Comparison of ENCODE assay signal across 1 cellular context in the genomic region with DNA sequence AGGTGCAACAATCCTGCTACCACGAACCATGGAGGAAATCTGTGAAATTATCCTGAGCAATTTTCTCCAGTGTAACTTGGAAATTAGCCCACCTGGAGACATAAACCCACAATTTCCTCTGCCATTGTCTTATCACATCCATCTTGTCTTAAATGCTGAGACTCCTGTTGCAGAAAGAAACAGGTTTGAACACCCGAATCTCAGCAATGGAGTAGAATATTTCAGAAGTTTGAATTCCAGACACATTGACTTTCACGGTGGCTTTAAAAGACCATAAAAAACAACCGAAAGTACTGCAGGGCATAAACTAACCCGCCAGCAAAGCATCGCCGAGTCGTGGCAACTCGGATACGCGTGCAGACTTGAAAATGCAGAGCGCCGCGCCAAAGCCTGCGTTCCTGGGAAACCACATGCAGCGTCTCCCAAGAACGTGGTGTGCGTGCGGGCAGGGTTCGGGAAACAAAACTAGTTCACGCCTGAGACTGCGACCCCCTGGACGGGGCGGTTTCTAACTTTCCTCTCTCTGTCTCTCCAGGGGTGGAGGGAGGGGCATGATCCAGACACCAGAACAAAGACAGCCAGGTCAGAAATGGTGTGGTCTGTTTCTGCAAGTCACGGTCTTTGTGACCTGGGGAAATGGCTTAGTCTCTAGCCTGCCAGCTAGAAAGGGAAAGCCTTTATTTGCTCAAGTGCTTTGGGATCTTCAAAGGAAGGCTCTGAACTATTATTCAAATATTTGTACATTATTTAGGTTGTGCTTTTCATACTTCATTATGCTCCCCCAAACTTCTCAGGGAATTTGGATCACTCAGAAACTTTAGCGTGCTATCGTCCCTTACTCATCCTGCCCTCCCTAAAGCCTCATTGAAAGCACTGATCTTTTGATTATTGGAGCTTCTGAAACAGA.
TF ChIP-seq lines count a peak whose summit lies in the region.

No MANE protein-coding gene starts in this region.

TF ChIP-seq in HEK293, 187 proteins besides CTCF, POLR2A, EP300 and RAD21 (continued from another document):
- TF ChIP-seq, protein P1, sequence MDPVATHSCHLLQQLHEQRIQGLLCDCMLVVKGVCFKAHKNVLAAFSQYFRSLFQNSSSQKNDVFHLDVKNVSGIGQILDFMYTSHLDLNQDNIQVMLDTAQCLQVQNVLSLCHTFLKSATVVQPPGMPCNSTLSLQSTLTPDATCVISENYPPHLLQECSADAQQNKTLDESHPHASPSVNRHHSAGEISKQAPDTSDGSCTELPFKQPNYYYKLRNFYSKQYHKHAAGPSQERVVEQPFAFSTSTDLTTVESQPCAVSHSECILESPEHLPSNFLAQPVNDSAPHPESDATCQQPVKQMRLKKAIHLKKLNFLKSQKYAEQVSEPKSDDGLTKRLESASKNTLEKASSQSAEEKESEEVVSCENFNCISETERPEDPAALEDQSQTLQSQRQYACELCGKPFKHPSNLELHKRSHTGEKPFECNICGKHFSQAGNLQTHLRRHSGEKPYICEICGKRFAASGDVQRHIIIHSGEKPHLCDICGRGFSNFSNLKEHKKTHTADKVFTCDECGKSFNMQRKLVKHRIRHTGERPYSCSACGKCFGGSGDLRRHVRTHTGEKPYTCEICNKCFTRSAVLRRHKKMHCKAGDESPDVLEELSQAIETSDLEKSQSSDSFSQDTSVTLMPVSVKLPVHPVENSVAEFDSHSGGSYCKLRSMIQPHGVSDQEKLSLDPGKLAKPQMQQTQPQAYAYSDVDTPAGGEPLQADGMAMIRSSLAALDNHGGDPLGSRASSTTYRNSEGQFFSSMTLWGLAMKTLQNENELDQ (tag by site-specific recombination; IDR thresholded peaks at IDR 0.05; ENCODE audit: low read depth): no peak
- TF ChIP-seq WT1 (tag by site-specific recombination; IDR thresholded peaks at IDR 0.05) (0 out of 2 replicates have a peak, but pooled peaks have one; percentile 12), SCRT2 (tag by site-specific recombination; IDR thresholded peaks at IDR 0.05) (peak; percentile 56; the same call in 1 of the 2 replicates), FEZF1 (tag by site-specific recombination; IDR thresholded peaks at IDR 0.05) (peak; percentile 47), ZNF600 (tag by site-specific recombination; IDR thresholded peaks at IDR 0.05) (peak; percentile 88), ZNF555 (tag by site-specific recombination; conservative IDR thresholded peaks at IDR 0.05) (no peak), ZNF521 (tag by site-specific recombination; IDR thresholded peaks at IDR 0.05) (no peak), SP3 (tag by site-specific recombination; IDR thresholded peaks at IDR 0.05) (peak; percentile 32; the same call in 1 of the 2 replicates), SP7 (tag by site-specific recombination; IDR thresholded peaks at IDR 0.05) (0 out of 2 replicates have a peak, but pooled peaks have one; percentile 11), IKZF3 (tag by site-specific recombination; IDR thresholded peaks at IDR 0.05) (peak; percentile 65; the same call in 1 of the 2 replicates), ZNF610 (tag by site-specific recombination; IDR thresholded peaks at IDR 0.05; ENCODE audit: borderline replicate concordance) (peak; percentile 57; the same call in 1 of the 2 replicates), KLF8 (tag by site-specific recombination; IDR thresholded peaks at IDR 0.05) (no peak), ZNF701 (tag by site-specific recombination; IDR thresholded peaks at IDR 0.05) (no peak), ZNF426 (tag by site-specific recombination; IDR thresholded peaks at IDR 0.05) (no peak), ZBTB20 (tag by site-specific recombination; IDR thresholded peaks at IDR 0.05) (peak; percentile 94), ZNF623 (tag by site-specific recombination; IDR thresholded peaks at IDR 0.05) (no peak), BCL11A (tag by site-specific recombination; IDR thresholded peaks at IDR 0.05; ENCODE audit: low read depth) (no peak), ZNF560 (tag by site-specific recombination; IDR thresholded peaks at IDR 0.05; ENCODE audit: borderline replicate concordance) (no peak)
- TF ChIP-seq, protein P2, sequence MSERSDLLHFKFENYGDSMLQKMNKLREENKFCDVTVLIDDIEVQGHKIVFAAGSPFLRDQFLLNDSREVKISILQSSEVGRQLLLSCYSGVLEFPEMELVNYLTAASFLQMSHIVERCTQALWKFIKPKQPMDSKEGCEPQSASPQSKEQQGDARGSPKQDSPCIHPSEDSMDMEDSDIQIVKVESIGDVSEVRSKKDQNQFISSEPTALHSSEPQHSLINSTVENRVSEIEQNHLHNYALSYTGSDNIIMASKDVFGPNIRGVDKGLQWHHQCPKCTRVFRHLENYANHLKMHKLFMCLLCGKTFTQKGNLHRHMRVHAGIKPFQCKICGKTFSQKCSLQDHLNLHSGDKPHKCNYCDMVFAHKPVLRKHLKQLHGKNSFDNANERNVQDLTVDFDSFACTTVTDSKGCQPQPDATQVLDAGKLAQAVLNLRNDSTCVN (tag by site-specific recombination; optimal IDR thresholded peaks at IDR 0.05): peak; percentile 33
- TF ChIP-seq, protein P3, sequence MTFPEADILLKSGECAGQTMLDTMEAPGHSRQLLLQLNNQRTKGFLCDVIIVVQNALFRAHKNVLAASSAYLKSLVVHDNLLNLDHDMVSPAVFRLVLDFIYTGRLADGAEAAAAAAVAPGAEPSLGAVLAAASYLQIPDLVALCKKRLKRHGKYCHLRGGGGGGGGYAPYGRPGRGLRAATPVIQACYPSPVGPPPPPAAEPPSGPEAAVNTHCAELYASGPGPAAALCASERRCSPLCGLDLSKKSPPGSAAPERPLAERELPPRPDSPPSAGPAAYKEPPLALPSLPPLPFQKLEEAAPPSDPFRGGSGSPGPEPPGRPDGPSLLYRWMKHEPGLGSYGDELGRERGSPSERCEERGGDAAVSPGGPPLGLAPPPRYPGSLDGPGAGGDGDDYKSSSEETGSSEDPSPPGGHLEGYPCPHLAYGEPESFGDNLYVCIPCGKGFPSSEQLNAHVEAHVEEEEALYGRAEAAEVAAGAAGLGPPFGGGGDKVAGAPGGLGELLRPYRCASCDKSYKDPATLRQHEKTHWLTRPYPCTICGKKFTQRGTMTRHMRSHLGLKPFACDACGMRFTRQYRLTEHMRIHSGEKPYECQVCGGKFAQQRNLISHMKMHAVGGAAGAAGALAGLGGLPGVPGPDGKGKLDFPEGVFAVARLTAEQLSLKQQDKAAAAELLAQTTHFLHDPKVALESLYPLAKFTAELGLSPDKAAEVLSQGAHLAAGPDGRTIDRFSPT (tag by site-specific recombination; IDR thresholded peaks at IDR 0.05): no peak
- TF ChIP-seq, protein P4, sequence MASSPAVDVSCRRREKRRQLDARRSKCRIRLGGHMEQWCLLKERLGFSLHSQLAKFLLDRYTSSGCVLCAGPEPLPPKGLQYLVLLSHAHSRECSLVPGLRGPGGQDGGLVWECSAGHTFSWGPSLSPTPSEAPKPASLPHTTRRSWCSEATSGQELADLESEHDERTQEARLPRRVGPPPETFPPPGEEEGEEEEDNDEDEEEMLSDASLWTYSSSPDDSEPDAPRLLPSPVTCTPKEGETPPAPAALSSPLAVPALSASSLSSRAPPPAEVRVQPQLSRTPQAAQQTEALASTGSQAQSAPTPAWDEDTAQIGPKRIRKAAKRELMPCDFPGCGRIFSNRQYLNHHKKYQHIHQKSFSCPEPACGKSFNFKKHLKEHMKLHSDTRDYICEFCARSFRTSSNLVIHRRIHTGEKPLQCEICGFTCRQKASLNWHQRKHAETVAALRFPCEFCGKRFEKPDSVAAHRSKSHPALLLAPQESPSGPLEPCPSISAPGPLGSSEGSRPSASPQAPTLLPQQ (tag by site-specific recombination; IDR thresholded peaks at IDR 0.05): 0 out of 2 replicates have a peak, but pooled peaks have one; percentile 13
- TF ChIP-seq, protein P5, sequence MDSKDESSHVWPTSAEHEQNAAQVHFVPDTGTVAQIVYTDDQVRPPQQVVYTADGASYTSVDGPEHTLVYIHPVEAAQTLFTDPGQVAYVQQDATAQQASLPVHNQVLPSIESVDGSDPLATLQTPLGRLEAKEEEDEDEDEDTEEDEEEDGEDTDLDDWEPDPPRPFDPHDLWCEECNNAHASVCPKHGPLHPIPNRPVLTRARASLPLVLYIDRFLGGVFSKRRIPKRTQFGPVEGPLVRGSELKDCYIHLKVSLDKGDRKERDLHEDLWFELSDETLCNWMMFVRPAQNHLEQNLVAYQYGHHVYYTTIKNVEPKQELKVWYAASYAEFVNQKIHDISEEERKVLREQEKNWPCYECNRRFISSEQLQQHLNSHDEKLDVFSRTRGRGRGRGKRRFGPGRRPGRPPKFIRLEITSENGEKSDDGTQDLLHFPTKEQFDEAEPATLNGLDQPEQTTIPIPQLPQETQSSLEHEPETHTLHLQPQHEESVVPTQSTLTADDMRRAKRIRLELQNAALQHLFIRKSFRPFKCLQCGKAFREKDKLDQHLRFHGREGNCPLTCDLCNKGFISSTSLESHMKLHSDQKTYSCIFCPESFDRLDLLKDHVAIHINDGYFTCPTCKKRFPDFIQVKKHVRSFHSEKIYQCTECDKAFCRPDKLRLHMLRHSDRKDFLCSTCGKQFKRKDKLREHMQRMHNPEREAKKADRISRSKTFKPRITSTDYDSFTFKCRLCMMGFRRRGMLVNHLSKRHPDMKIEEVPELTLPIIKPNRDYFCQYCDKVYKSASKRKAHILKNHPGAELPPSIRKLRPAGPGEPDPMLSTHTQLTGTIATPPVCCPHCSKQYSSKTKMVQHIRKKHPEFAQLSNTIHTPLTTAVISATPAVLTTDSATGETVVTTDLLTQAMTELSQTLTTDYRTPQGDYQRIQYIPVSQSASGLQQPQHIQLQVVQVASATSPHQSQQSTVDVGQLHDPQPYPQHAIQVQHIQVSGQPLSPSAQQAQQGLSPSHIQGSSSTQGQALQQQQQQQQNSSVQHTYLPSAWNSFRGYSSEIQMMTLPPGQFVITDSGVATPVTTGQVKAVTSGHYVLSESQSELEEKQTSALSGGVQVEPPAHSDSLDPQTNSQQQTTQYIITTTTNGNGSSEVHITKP (tag by site-specific recombination; IDR thresholded peaks at IDR 0.05): peak; percentile 85
